In the genomic region with DNA sequence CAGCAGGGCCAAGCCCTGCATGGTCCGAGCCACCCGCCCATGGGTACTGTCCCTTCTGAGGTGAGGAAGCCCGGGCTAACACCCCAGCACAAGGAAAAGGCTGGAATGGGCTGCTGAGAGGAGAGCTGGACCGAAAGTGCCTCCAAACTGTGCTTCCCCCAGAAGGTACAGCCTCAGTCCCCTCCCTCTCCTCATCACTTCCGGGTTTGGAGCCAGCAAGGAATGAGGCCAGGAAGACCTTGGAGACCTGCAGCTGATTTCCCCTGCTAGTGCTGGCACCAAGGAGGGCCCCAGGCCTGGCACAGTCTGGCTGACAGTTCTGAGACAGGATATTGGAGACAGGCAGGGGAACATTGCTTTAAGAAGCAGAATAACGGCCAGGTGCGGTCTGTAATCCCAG, we compare ENCODE assay signal across 4 cellular contexts. TPM values are rescaled to one million over a fixed set of nuclear protein-coding genes. Genes with fewer than 3 reads are reported as not detected.
"Had no signal": no experiment of that assay in that cellular context is flagged by ENCODE, and none has a peak within 500 bp of the region (broad histone marks: within the 10 kb centered on the region; RNA-seq: fewer than 3 reads in every experiment).

No MANE protein-coding gene starts in this region.

RNA-seq across cellular contexts. Expression of a gene that starts 52.8 kb away (rescaled TPM):
- total RNA-seq: esophagus muscularis mucosa, glomerular endothelial cell, mammary epithelial cell had no signal
- polyA plus RNA-seq: heart right ventricle had no signal
